In the genomic region with DNA sequence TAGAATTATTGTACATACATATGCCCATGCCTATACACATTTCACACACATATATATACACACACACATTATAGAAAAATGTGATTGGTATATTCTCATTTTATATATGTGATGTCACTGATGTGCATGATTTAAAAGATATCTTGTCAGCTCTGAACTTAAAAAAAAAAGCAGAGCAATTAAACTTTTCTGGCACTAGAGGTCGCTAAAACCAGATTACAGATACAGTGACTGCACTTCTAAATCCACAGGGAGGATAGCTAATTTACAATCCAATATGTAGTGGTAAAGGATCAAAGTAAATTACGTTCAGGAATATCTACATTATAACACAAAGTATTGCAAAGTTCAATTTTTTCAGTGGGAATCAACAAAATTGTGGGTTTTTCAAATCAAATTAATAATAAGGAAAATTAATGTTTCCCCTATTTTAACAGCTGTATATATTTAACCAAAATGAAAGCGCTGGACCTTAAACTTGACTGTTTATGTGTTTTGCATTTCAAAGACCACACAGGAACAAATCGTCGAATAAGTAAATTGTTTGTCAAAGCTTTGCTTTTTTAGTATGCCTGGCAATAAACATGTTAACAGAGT, we compare ENCODE assay signal across 8 cellular contexts.
DNase-seq lines count a peak whose midpoint lies in the region; ATAC-seq and TF ChIP-seq lines count a peak whose summit lies in the region.

No MANE protein-coding gene starts in this region.

- intact Hi-C loops in ascending aorta (cut with DNase I): no loop called here

- ATAC-seq in GM18858 (IDR thresholded peaks at IDR 0.05; ENCODE audit: unreplicated experiment) (peak; percentile 66), GM21381 (IDR thresholded peaks at IDR 0.05; ENCODE audit: unreplicated experiment) (no peak), GM18517 (IDR thresholded peaks at IDR 0.05; ENCODE audit: unreplicated experiment) (no peak)

- DNase-seq in M059J (ENCODE audit: low read depth) (peak; percentile 39), SKM-1 treated with dmso at 0.1 percent for 144 hours (lab: John Stamatoyannopoulos, UW; ENCODE audit: unreplicated experiment) (peak; percentile 33), inferior parietal cortex (ENCODE audit: extremely low spot score) (peak; percentile 63), DMS79 treated with DMSO at 0.1 percent for 48 hours (lab: John Stamatoyannopoulos, UW) (no peak), ascending aorta (ENCODE audit: low spot score in 2 of 2) (no peak)

- no peak overlapping the region for H3K27ac ChIP-seq in ascending aorta

- H3K4me3 ChIP-seq in ascending aorta: no peak overlapping the region

- H3K4me1 ChIP-seq in ascending aorta: no peaks in the 10 kb centered on the region

- H3K27me3 ChIP-seq in ascending aorta: no peaks in the 10 kb centered on the region

- H3K36me3 ChIP-seq in ascending aorta: no peaks in the 10 kb centered on the region

- no peaks in the 10 kb centered on the region for H3K9me3 ChIP-seq in ascending aorta

- peak in 1 of 3 experiments; percentile 20 for TF ChIP-seq CTCF in ascending aorta (IDR thresholded peaks at IDR 0.05)

Comparison
In these comparisons a context has a peak if more than half of its experiments do, and no peak if none do; other contexts are left out.
1. DNase-seq: peak in M059J (single experiment), SKM-1 treated with dmso at 0.1 percent for 144 hours (single experiment) and inferior parietal cortex (single experiment); none in DMS79 treated with DMSO at 0.1 percent for 48 hours (single experiment) and ascending aorta (0 of 2).